Comparison of ENCODE assay signal across 21 cellular contexts in the genomic region with DNA sequence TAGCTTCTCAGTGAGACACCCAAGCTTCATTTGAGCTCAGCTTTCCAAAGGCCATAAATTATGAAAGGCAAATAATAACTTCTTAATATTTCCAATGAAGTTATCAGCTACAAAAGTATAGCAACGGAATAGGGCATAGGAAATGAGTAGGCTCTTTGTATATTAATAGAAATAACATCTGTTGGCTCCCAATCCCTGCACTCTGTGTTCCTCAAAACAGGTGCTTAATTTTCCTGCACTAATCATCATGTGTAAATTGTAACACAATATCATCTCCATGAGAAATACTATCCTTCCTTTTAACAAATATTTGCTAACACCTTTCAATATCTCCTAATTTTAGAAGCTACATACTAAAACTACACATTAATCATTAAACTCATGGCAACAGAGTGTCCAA.
"Had no signal": no experiment of that assay in that cellular context is flagged by ENCODE, and none has a peak within 500 bp of the region (broad histone marks: within the 10 kb centered on the region; RNA-seq: fewer than 3 reads in every experiment).

No MANE protein-coding gene starts in this region.

- H3K9me3 ChIP-seq: colonic mucosa, esophagus muscularis mucosa, gastrocnemius medialis, heart right ventricle, ovary, right atrium auricular region, sigmoid colon had no signal

- DNase-seq: colonic mucosa; dorsolateral prefrontal cortex; effector CD8-positive, alpha-beta T cell; gastrocnemius medialis; heart right ventricle; hypothalamus; islet precursor cell; mammary epithelial cell; natural killer cell; nucleus accumbens; ovary; sigmoid colon; small intestine; stimulated activated CD4-positive, alpha-beta T cell treated with anti-CD3 and anti-CD28 coated beads, Interleukin-12 subunit alpha, Interleukin-12 subunit beta, amount 100 ng/mL, for 4 hours; stimulated activated CD4-positive, alpha-beta T cell treated with anti-CD3 and anti-CD28 coated beads, Interleukin-2, amount 100 ng/mL, for 48 hours; stimulated activated naive CD4-positive, alpha-beta T cell treated with Interleukin-2 at 50 U/mL for 16 hours; trophoblast cell had no signal

- H3K4me3 ChIP-seq: colonic mucosa, dorsolateral prefrontal cortex, esophagus muscularis mucosa, gastrocnemius medialis, heart right ventricle, neural progenitor cell, ovary, right atrium auricular region, sigmoid colon had no signal

- H3K27me3 ChIP-seq: colonic mucosa, esophagus muscularis mucosa, gastrocnemius medialis, heart right ventricle, neural progenitor cell, ovary, right atrium auricular region, sigmoid colon had no signal

- H3K36me3 ChIP-seq: colonic mucosa, esophagus muscularis mucosa, gastrocnemius medialis, heart right ventricle, neural progenitor cell, ovary, right atrium auricular region, sigmoid colon had no signal

- H3K4me1 ChIP-seq: colonic mucosa, neural progenitor cell had no signal

- H2AFZ ChIP-seq: neural progenitor cell had no signal

- H3K27ac ChIP-seq: colonic mucosa, dorsolateral prefrontal cortex, epithelial cell of prostate, esophagus muscularis mucosa, gastrocnemius medialis, heart right ventricle, neural progenitor cell, ovary, right atrium auricular region, sigmoid colon had no signal

- H3K4me2 ChIP-seq: neural progenitor cell had no signal

- H3K9ac ChIP-seq: neural progenitor cell had no signal
